Comparison of ENCODE assay signal across 8 cellular contexts in genomic region chr12:123232807-123233504, GRCh38. TPM values are rescaled to one million over a fixed set of nuclear protein-coding genes. Genes with fewer than 3 reads are reported as not detected.
DNase-seq lines count a peak whose midpoint lies in the region; ATAC-seq and TF ChIP-seq lines count a peak whose summit lies in the region.

Gene MPHOSPH9, minus strand, starts transcription at chr12:123233141. Its CDS starts 2,777 bp downstream, at chr12:123230364.
Gene MTRFR, plus strand, starts transcription at chr12:123233436. Its CDS starts 20,239 bp downstream, at chr12:123253675.

- peak within 1 kb of the TSS; percentile 76 to 83 for H3K27ac ChIP-seq in SK-N-SH (ENCODE audit: low read depth in 2 of 2, low read length in 1 of 2)
- H3K27ac ChIP-seq in suprapubic skin = peak within 1 kb of the TSS; percentile 83

- peak within 1 kb of the TSS; percentile 76 to 100 for H3K4me3 ChIP-seq in SK-N-SH (ENCODE audit: low read depth in 2 of 2, low read length in 1 of 2)
- H3K4me3 ChIP-seq in suprapubic skin = peak within 1 kb of the TSS; percentile 77

- WGBS in SK-N-SH (ENCODE audit: low lambda C conversion rate) = under 1% methylated on average over 36 of the region's 66 CpGs
- WGBS in suprapubic skin = 0% methylated on average over 33 of the region's 66 CpGs

- H3K4me1 ChIP-seq in SK-N-SH (ENCODE audit: control insufficient read depth in 1 of 2, insufficient read depth in 2 of 2, low read depth in 1 of 2, low read length in 1 of 2) (peaks cover 4 to 14% of the 10 kb centered on the region in 2 experiments; a peak in 3 of 4 replicates), suprapubic skin (peaks cover 32% of the 10 kb centered on the region)

- DNase-seq in GM04504 (ENCODE audit: low read depth) (peak; percentile 99), NCI-H1048 (lab: John Stamatoyannopoulos, UW) (peak; percentile 97), SK-N-SH (peak; percentile 95), globus pallidus (ENCODE audit: low spot score) (peak; percentile 100), nucleus accumbens (lab: John Stamatoyannopoulos, UW) (peak; percentile 90 to 100 (median 98)), suprapubic skin (ENCODE audit: low spot score in 2 of 2) (peak; percentile 99)
- DNase-seq in activated naive CD4-positive, alpha-beta T cell treated with anti-CD3 and anti-CD28 coated beads, Interleukin-2, amount 50 U/mL, for 16 hours = peak; percentile 99

- H3K9me3 ChIP-seq in SK-N-SH (no peaks in the 10 kb centered on the region), suprapubic skin (no peaks in the 10 kb centered on the region)

- peak; percentile 81 for ATAC-seq in HG02571 (IDR thresholded peaks at IDR 0.05; ENCODE audit: unreplicated experiment)

- CTCF ChIA-PET in SK-N-SH (lab: Yijun Ruan, JAX) = interaction anchor here (0.7 to 8.6 kb wide), 10 partner anchors 9 to 372 kb away, joined by 3 to 88 read pairs (median 4); partner anchors contain the start of genes DDX55 and PITPNM2

- TF ChIP-seq POLR2A in suprapubic skin (IDR thresholded peaks at IDR 0.05) = peak; percentile 50 to 97

- no peaks in the 10 kb centered on the region for H4K20me1 ChIP-seq in SK-N-SH (ENCODE audit: insufficient read depth)

- peak within 1 kb of the TSS; percentile 94 for H2AFZ ChIP-seq in SK-N-SH (ENCODE audit: low read depth)

- H3K9me2 ChIP-seq in SK-N-SH = no peaks in the 10 kb centered on the region

- peaks cover 93% of the 10 kb centered on the region for H3K79me2 ChIP-seq in SK-N-SH (ENCODE audit: insufficient read depth)

- TF ChIP-seq RAD21 in SK-N-SH (IDR thresholded peaks at IDR 0.05; ENCODE audit: low read length) = no peak

- TF ChIP-seq CTCF in SK-N-SH (IDR thresholded peaks at IDR 0.05) (no peak), suprapubic skin (IDR thresholded peaks at IDR 0.05) (no peak)

- peak within 1 kb of the TSS; percentile 90 for H3K9ac ChIP-seq in SK-N-SH

- H3K27me3 ChIP-seq in SK-N-SH (ENCODE audit: insufficient read depth) = no peaks in the 10 kb centered on the region
- H3K27me3 ChIP-seq in suprapubic skin = no peaks in the 10 kb centered on the region

- POLR2A ChIA-PET in SK-N-SH (lab: Yijun Ruan, JAX) = interaction anchor here (0.6 to 2.3 kb wide), 30 partner anchors 9 to 732 kb away, joined by 3 to 47 read pairs (median 4); partner anchors contain the start of genes ABCB9, ARL6IP4, DDX55 and EIF2B1

- peaks cover 6% of the 10 kb centered on the region for H3F3A ChIP-seq in SK-N-SH (replicated peaks; ENCODE audit: insufficient read depth)

- H3K4me2 ChIP-seq in SK-N-SH = peak within 1 kb of the TSS; percentile 92

- TF ChIP-seq EP300 in SK-N-SH (IDR thresholded peaks at IDR 0.05; ENCODE audit: borderline replicate concordance in 1 of 2, low read depth in 1 of 2, low read length in 1 of 2) (no peak), suprapubic skin (IDR thresholded peaks at IDR 0.05) (no peak)

- H3K36me3 ChIP-seq in SK-N-SH (replicated peaks in 1 of 2; ENCODE audit: control insufficient read depth in 1 of 2, insufficient read depth in 2 of 2, low read length in 1 of 2) = peaks cover 0 to 8% of the 10 kb centered on the region in 2 experiments
- H3K36me3 ChIP-seq in suprapubic skin = no peaks in the 10 kb centered on the region

TF ChIP-seq in SK-N-SH, 30 proteins besides CTCF, POLR2A, EP300 and RAD21 (continues in another document):
- TF ChIP-seq TEAD4 (IDR thresholded peaks at IDR 0.05; ENCODE audit: borderline replicate concordance, insufficient read depth) (no peak), POLR2AphosphoS5 (IDR thresholded peaks at IDR 0.05; ENCODE audit: low read depth, low read length) (peak; percentile 99), RFX5 (IDR thresholded peaks at IDR 0.05; ENCODE audit: low read length) (peak; percentile 58; the same call in 1 of the 2 replicates), SMC3 (IDR thresholded peaks at IDR 0.05; ENCODE audit: low read depth, low read length) (no peak), PBX3 (IDR thresholded peaks at IDR 0.05) (peak; percentile 99), ELF1 (IDR thresholded peaks at IDR 0.05) (no peak), FOSL2 (IDR thresholded peaks at IDR 0.05; ENCODE audit: borderline replicate concordance, low read depth) (no peak), USF1 (IDR thresholded peaks at IDR 0.05; ENCODE audit: borderline replicate concordance, low read depth) (no peak; the same call in 1 of the 2 replicates), TCF12 (IDR thresholded peaks at IDR 0.05) (no peak), IRF3 (IDR thresholded peaks at IDR 0.05; ENCODE audit: low read depth, low read length) (peak; percentile 38), GATA2 (CRISPR knock-in tag; IDR thresholded peaks at IDR 0.05) (peak; percentile 84), MXI1 (IDR thresholded peaks at IDR 0.05; ENCODE audit: low read depth, low read length) (peak; percentile 90; the same call in 1 of the 2 replicates), NFIC (IDR thresholded peaks at IDR 0.05; ENCODE audit: borderline replicate concordance) (no peak; the same call in 1 of the 2 replicates), FOXM1 (IDR thresholded peaks at IDR 0.05; ENCODE audit: low read depth) (peak; percentile 65), TAF1 (IDR thresholded peaks at IDR 0.05; ENCODE audit: borderline replicate concordance, low read depth, low read length) (peak; percentile 81), GABPA (IDR thresholded peaks at IDR 0.05; ENCODE audit: low read depth) (no peak), USF2 (IDR thresholded peaks at IDR 0.05; ENCODE audit: borderline replicate concordance, low read depth, low read length) (no peak), SIN3A (IDR thresholded peaks at IDR 0.05; ENCODE audit: borderline replicate concordance, low read depth, low read length) (peak; percentile 85; the same call in 1 of the 2 replicates), CHD2 (IDR thresholded peaks at IDR 0.05; ENCODE audit: low read length, partially characterized antibody) (peak; percentile 91), RCOR1 (IDR thresholded peaks at IDR 0.05; ENCODE audit: low read length) (no peak), NRF1 (IDR thresholded peaks at IDR 0.05; ENCODE audit: low read depth, low read length) (peak; percentile 85), ZBTB33 (IDR thresholded peaks at IDR 0.05; ENCODE audit: borderline replicate concordance, low read depth) (peak; percentile 76; the same call in 1 of the 2 replicates)

RNA-seq across cellular contexts. Expression of gene MPHOSPH9, which starts in this region (rescaled TPM):
- polyA plus RNA-seq in SK-N-SH (2012; rRNA removed) = 8.2 and 9.0 TPM in 2 replicates
- polyA plus RNA-seq in SK-N-SH (2012; cell fraction: cytosol; rRNA removed) = 8.9 and 11.0 TPM in 2 replicates
- 17.8 and 27.7 TPM in 2 replicates for polyA plus RNA-seq in SK-N-SH (2012; cell fraction: nucleus; rRNA removed)
- total RNA-seq in suprapubic skin = 10 to 100 TPM; 14.0 to 44.3 (median 14.3) TPM

RNA-seq across cellular contexts. Expression of gene MTRFR, which starts in this region (rescaled TPM):
- polyA plus RNA-seq in SK-N-SH (2012; rRNA removed) = 6.6 and 7.5 TPM in 2 replicates
- 7.1 and 8.2 TPM in 2 replicates for polyA plus RNA-seq in SK-N-SH (2012; cell fraction: cytosol; rRNA removed)
- polyA plus RNA-seq in SK-N-SH (2012; cell fraction: nucleus; rRNA removed) = 4.5 and 5.4 TPM in 2 replicates
- total RNA-seq in suprapubic skin = 10 to 100 TPM in 1 of 4 donors, 1 to 10 TPM in 3; 6.4 to 17.1 (median 8.2) TPM

Comparison
In these comparisons a context has a peak if more than half of its experiments do, and no peak if none do; other contexts are left out.
1. Peak in every context shown above with its lines: DNase-seq, ATAC-seq, H3K4me3 ChIP-seq and H3K27ac ChIP-seq.